16 cellular contexts compared by ENCODE assay signal in the genomic region with DNA sequence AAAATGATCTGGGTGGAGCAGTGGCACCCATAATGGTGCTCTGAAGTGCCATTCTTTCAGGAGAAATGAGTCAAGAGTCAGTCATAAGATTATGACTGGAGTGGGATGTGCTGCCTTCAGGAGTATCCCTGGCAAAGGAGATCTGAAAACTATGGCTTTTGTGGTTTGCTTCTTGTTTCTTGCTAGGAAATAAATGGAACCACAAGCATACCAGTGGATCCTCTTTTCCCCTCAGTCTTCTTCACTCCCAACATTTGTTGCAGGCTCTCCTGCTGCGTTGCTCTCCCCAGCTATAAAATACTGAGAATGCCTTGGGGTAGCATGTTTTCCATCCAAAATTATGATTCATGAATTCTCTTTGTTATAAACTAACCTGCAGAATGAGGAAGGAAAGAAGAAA.
DNase-seq lines count a peak whose midpoint lies in the region; ATAC-seq and TF ChIP-seq lines count a peak whose summit lies in the region.
"Had no signal": no experiment of that assay in that cellular context is flagged by ENCODE, and none has a peak within 500 bp of the region (broad histone marks: within the 10 kb centered on the region; RNA-seq: fewer than 3 reads in every experiment).

No MANE protein-coding gene starts in this region.

- H3K27me3 ChIP-seq in BJ (ENCODE audit: control insufficient read depth, insufficient read depth, low read length) (no peaks in the 10 kb centered on the region), MG63 (no peaks in the 10 kb centered on the region), aorta (ENCODE audit: control insufficient read depth in 1 of 2, insufficient read depth in 2 of 2, low read length in 1 of 2) (no peaks in the 10 kb centered on the region), neuronal stem cell (ENCODE audit: control insufficient read depth in 3 of 3, insufficient read depth in 3 of 3, low read depth in 1 of 3, low read length in 3 of 3) (no peaks in the 10 kb centered on the region)
- H3K27me3 ChIP-seq: spleen, vagina had no signal

- no peak overlapping the region for H3K14ac ChIP-seq in neuronal stem cell (ENCODE audit: low read length)

- H2AK5ac ChIP-seq in neuronal stem cell (ENCODE audit: low read depth, low read length) = no peak overlapping the region

- no peak overlapping the region for H2AFZ ChIP-seq in neuronal stem cell (ENCODE audit: low read length)

- no peak overlapping the region for H4K8ac ChIP-seq in neuronal stem cell (ENCODE audit: low read depth, low read length)

- H2BK120ac ChIP-seq in neuronal stem cell (ENCODE audit: low read depth, low read length) = no peak overlapping the region

- no peak overlapping the region for H2BK15ac ChIP-seq in neuronal stem cell (ENCODE audit: low read length)

- H3K4me2 ChIP-seq in neuronal stem cell (ENCODE audit: insufficient read depth, low read length, poor library complexity, severe bottlenecking) = no peak overlapping the region

- no peaks in the 10 kb centered on the region for H3K36me3 Mint-ChIP-seq in chondrocyte (ENCODE audit: low read depth)

- H3K9me3 Mint-ChIP-seq in chondrocyte (ENCODE audit: low read depth) = peaks cover 3% of the 10 kb centered on the region
- H3K9me3 Mint-ChIP-seq: activated naive CD8-positive, alpha-beta T cell treated with anti-CD3 and anti-CD28 coated beads, Interleukin-2, amount 50 U/mL, for 24 hours; stimulated activated naive CD8-positive, alpha-beta T cell treated with anti-CD3 and anti-CD28 coated beads, Interleukin-15, Interleukin-2, amounts not matched to agents 100 ng/mL and 50 ng/mL, for 24 hours had no signal

- H3K9me3 ChIP-seq in MG63 (peaks cover 21% of the 10 kb centered on the region), aorta (ENCODE audit: control insufficient read depth, low read length) (no peaks in the 10 kb centered on the region), neuronal stem cell (replicated peaks in 1 of 2; ENCODE audit: control insufficient read depth in 2 of 2, insufficient read depth in 1 of 2, low read depth in 1 of 2, low read length in 2 of 2) (no peaks in the 10 kb centered on the region)
- H3K9me3 ChIP-seq: vagina had no signal

- peak overlapping the region; percentile 2 for H3K27ac Mint-ChIP-seq in chondrocyte (ENCODE audit: unreplicated experiment)
- H3K27ac Mint-ChIP-seq: activated naive CD8-positive, alpha-beta T cell treated with anti-CD3 and anti-CD28 coated beads, Interleukin-2, amount 50 U/mL, for 24 hours; stimulated activated naive CD8-positive, alpha-beta T cell treated with anti-CD3 and anti-CD28 coated beads, Interleukin-15, Interleukin-2, amounts not matched to agents 100 ng/mL and 50 ng/mL, for 24 hours had no signal

- H3K36me3 ChIP-seq in BJ (ENCODE audit: control insufficient read depth, insufficient read depth, low read length) (no peaks in the 10 kb centered on the region), MG63 (no peaks in the 10 kb centered on the region), aorta (ENCODE audit: control insufficient read depth in 1 of 2, insufficient read depth in 2 of 2, low read length in 1 of 2) (no peaks in the 10 kb centered on the region), neuronal stem cell (replicated peaks in 1 of 2; ENCODE audit: control insufficient read depth in 2 of 2, insufficient read depth in 2 of 2, low read length in 2 of 2) (no peaks in the 10 kb centered on the region)
- H3K36me3 ChIP-seq: spleen, vagina, WERI-Rb-1 had no signal

- DNase-seq in BJ (ENCODE audit: low read depth) (peak; percentile 94), MG63 (peak; percentile 71), chondrocyte (ENCODE audit: low spot score) (no peak), kidney tubule cell (ENCODE audit: low spot score) (peak; percentile 40), hypothalamus (lab: John Stamatoyannopoulos, UW) (no peak), ureter (ENCODE audit: low spot score) (no peak), aorta (no peak), neuronal stem cell (ENCODE audit: low spot score) (no peak)
- DNase-seq: activated naive CD8-positive, alpha-beta T cell treated with anti-CD3 and anti-CD28 coated beads, Interleukin-2, amount 50 U/mL, for 24 hours; NCI-H1930; NCI-H524; spleen; WERI-Rb-1 had no signal

- no peaks in the 10 kb centered on the region for H3K79me1 ChIP-seq in neuronal stem cell (ENCODE audit: low read depth, low read length)

- H3K27ac ChIP-seq in aorta (ENCODE audit: low read depth in 1 of 2, low read length in 2 of 2) (no peak overlapping the region), neuronal stem cell (replicated peaks; ENCODE audit: low read length) (no peak overlapping the region)
- H3K27ac ChIP-seq: spleen, vagina, WERI-Rb-1 had no signal

- no peak overlapping the region for H4K91ac ChIP-seq in neuronal stem cell (ENCODE audit: low read depth, low read length, poor library complexity)

- no peak for ATAC-seq in aorta (ENCODE audit: low FRiP score)
- ATAC-seq: activated naive CD8-positive, alpha-beta T cell treated with anti-CD3 and anti-CD28 coated beads, Interleukin-2, amount 50 U/mL, for 24 hours; SK-N-SH treated with all-trans-retinoic acid at 6 μM for 48 hours had no signal

- CTCF ChIA-PET in BJ (lab: Yijun Ruan, JAX) = no interaction called here

- no peak overlapping the region for H3K18ac ChIP-seq in neuronal stem cell (ENCODE audit: low read length)

- 31 to 39% methylated on average over 1 of the region's 1 CpG for WGBS in aorta, 2 donors
- no CpG with 5 or more reads among the region's 1 CpG for WGBS in neuronal stem cell (ENCODE audit: extremely low coverage in 2 of 2, insufficient read length in 2 of 2, insufficient replicate concordance in 1 of 2), 2 donors

- H3K4me3 ChIP-seq in BJ (ENCODE audit: low read depth, low read length) (no peak overlapping the region), MG63 (no peak overlapping the region), aorta (ENCODE audit: low read length in 2 of 2) (no peak overlapping the region), neuronal stem cell (ENCODE audit: low read length in 2 of 2) (no peak overlapping the region)
- H3K4me3 ChIP-seq: spleen, vagina had no signal

- H2BK12ac ChIP-seq in neuronal stem cell (ENCODE audit: low read length) = no peak overlapping the region

- no peak overlapping the region for H2BK5ac ChIP-seq in neuronal stem cell (ENCODE audit: low read length)

- H3K4me1 Mint-ChIP-seq in chondrocyte (ENCODE audit: low read depth) = peaks cover 9% of the 10 kb centered on the region
- H3K4me1 Mint-ChIP-seq: activated naive CD8-positive, alpha-beta T cell treated with anti-CD3 and anti-CD28 coated beads, Interleukin-2, amount 50 U/mL, for 24 hours had no signal

- intact Hi-C loops in aorta (cut with DNase I) = no loop called here

- no peak overlapping the region for H3K4ac ChIP-seq in neuronal stem cell (ENCODE audit: low read length)

- POLR2A ChIA-PET in BJ (lab: Charles Lee) = no interaction called here

- H3K9ac ChIP-seq in neuronal stem cell (ENCODE audit: low read depth, low read length, poor library complexity) = no peak overlapping the region

- H3K23ac ChIP-seq in neuronal stem cell (ENCODE audit: low read depth, low read length, poor library complexity) = no peak overlapping the region

- H3K4me1 ChIP-seq in aorta (ENCODE audit: control insufficient read depth in 1 of 2, insufficient read depth in 2 of 2, low read length in 2 of 2) (no peaks in the 10 kb centered on the region), neuronal stem cell (ENCODE audit: control insufficient read depth in 2 of 2, insufficient read depth in 1 of 2, low read depth in 1 of 2, low read length in 2 of 2) (no peaks in the 10 kb centered on the region)
- H3K4me1 ChIP-seq: spleen, vagina had no signal

- TF ChIP-seq CTCF in BJ (IDR thresholded peaks at IDR 0.05; ENCODE audit: insufficient read depth, low read depth, low read length) (no peak), chondrocyte (IDR thresholded peaks at IDR 0.05) (no peak)

- peaks cover 18% of the 10 kb centered on the region for H3K27me3 Mint-ChIP-seq in chondrocyte (ENCODE audit: low read depth)
- H3K27me3 Mint-ChIP-seq: activated naive CD8-positive, alpha-beta T cell treated with anti-CD3 and anti-CD28 coated beads, Interleukin-2, amount 50 U/mL, for 24 hours; stimulated activated naive CD8-positive, alpha-beta T cell treated with anti-CD3 and anti-CD28 coated beads, Interleukin-15, Interleukin-2, amounts not matched to agents 100 ng/mL and 50 ng/mL, for 24 hours had no signal

- no peak overlapping the region for H3K4me3 Mint-ChIP-seq in chondrocyte (ENCODE audit: unreplicated experiment)
- H3K4me3 Mint-ChIP-seq: activated naive CD8-positive, alpha-beta T cell treated with anti-CD3 and anti-CD28 coated beads, Interleukin-2, amount 50 U/mL, for 24 hours; stimulated activated naive CD8-positive, alpha-beta T cell treated with anti-CD3 and anti-CD28 coated beads, Interleukin-15, Interleukin-2, amounts not matched to agents 100 ng/mL and 50 ng/mL, for 24 hours had no signal

Comparison
In these comparisons a context has a peak if more than half of its experiments do, and no peak if none do; other contexts are left out.
1. DNase-seq: peak in BJ (single experiment), MG63 (single experiment) and kidney tubule cell (single experiment); none in chondrocyte (single experiment), hypothalamus (0 of 51), ureter (single experiment), aorta (0 of 2) and neuronal stem cell (single experiment).